11 cellular contexts compared by ENCODE assay signal in the genomic region with DNA sequence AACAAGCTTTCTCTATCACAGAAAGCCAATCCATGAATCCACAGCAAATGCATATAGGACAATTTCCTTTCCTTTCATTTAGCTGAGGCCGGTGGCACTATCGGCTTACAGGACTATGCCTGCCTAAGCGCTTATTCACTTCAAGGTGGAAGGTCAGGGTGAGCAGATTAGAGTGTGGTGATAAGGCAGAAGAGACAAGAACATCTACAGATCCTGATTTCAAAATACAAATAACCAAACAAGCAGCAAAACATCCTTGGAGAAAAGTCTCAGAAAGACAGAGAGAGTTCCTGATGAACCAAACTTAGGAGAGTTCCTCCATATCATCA. TPM values are rescaled to one million over a fixed set of nuclear protein-coding genes. Genes with fewer than 3 reads are reported as not detected.
DNase-seq lines count a peak whose midpoint lies in the region; ATAC-seq and TF ChIP-seq lines count a peak whose summit lies in the region.
"Had no signal": no experiment of that assay in that cellular context is flagged by ENCODE, and none has a peak within 500 bp of the region (broad histone marks: within the 10 kb centered on the region; RNA-seq: fewer than 3 reads in every experiment).

No MANE protein-coding gene starts in this region.

- ATAC-seq in gastroesophageal sphincter (no peak), gastrocnemius medialis (peak; percentile 72 to 74), HG03097 (IDR thresholded peaks at IDR 0.05; ENCODE audit: low FRiP score, unreplicated experiment) (no peak)
- ATAC-seq: activated CD8-positive, alpha-beta T cell treated with anti-CD3 and anti-CD28 coated beads, Interleukin-2, amount 10 ng/mL, durations not matched to agents 7 days and 5 days had no signal

- H3K36me3 ChIP-seq in gastroesophageal sphincter, result peaks cover 0 to 18% of the 10 kb centered on the region in 2 donors
- H3K36me3 ChIP-seq in gastrocnemius medialis, result peaks cover 0 to 15% of the 10 kb centered on the region in 2 donors

- intact Hi-C loops in gastrocnemius medialis (cut with DNase I; ENCODE audit: low total_unique reads), result loop anchor here (5.0 kb wide), 1 partner anchor 83 kb away; no protein-coding TSS in a partner anchor
- intact Hi-C loops in posterior cingulate gyrus (cut with DNase I), result no loop called here

- in situ Hi-C loops in gastrocnemius medialis (cut with MboI; ENCODE audit: low sequenced_read_pairs in 4 of 4), result loop anchor here in 2 of 4 donors (5.0 to 10.0 kb wide), 2 partner anchors 52 to 59 kb away; a partner anchor contains a TSS

- peak overlapping the region; percentile 85 for H3K4me3 ChIP-seq in GM12865 (ENCODE audit: low read depth, low read length)
- no peak overlapping the region for H3K4me3 ChIP-seq in gastroesophageal sphincter
- peak overlapping the region; percentile 10 to 37 (median 33) for H3K4me3 ChIP-seq in gastrocnemius medialis
- H3K4me3 ChIP-seq: SJCRH30 had no signal

- TF ChIP-seq POLR2A in gastroesophageal sphincter (IDR thresholded peaks at IDR 0.05) (no peak), gastrocnemius medialis (IDR thresholded peaks at IDR 0.05) (no peak)

- H3K4me1 ChIP-seq in gastroesophageal sphincter, result peaks cover 5 to 61% (median 6%) of the 10 kb centered on the region in 3 donors
- peaks cover 93% of the 10 kb centered on the region in 2 donors for H3K4me1 ChIP-seq in gastrocnemius medialis

- 79% methylated on average over 3 of the region's 3 CpGs for WGBS in gastroesophageal sphincter (ENCODE audit: low coverage in 1 of 2), 2 donors

- H3K27me3 ChIP-seq in gastroesophageal sphincter (no peaks in the 10 kb centered on the region), gastrocnemius medialis (no peaks in the 10 kb centered on the region)
- H3K27me3 ChIP-seq: SJCRH30 had no signal

- H3K27ac ChIP-seq in gastroesophageal sphincter (peak overlapping the region; percentile 53 to 65 (median 60)), gastrocnemius medialis (peak overlapping the region; percentile 84 to 90 (median 87))
- H3K27ac ChIP-seq: SJCRH30 had no signal

- DNase-seq in GM12865 (ENCODE audit: low read depth), result no peak
- DNase-seq in RPMI8226, result peak; percentile 50
- peak in 1 of 2 donors; percentile 46 for DNase-seq in gastrocnemius medialis
- DNase-seq in posterior cingulate gyrus, result no peak
- no peak for DNase-seq in kidney tubule cell (ENCODE audit: low spot score)
- DNase-seq in AG20443 (ENCODE audit: low spot score), result no peak
- DNase-seq: activated CD8-positive, alpha-beta T cell treated with anti-CD3 and anti-CD28 coated beads, Interleukin-2, amount 10 ng/mL, durations not matched to agents 7 days and 5 days; NCI-H146 had no signal

- H3K9me3 ChIP-seq in gastroesophageal sphincter (no peaks in the 10 kb centered on the region), gastrocnemius medialis (no peaks in the 10 kb centered on the region)
- H3K9me3 ChIP-seq: SJCRH30 had no signal

- no peak for TF ChIP-seq EP300 in gastroesophageal sphincter (IDR thresholded peaks at IDR 0.05)

- TF ChIP-seq CTCF in GM12865 (IDR thresholded peaks at IDR 0.05; ENCODE audit: insufficient read depth, low read depth, low read length, missing control alignments) (no peak), gastroesophageal sphincter (IDR thresholded peaks at IDR 0.05) (no peak), gastrocnemius medialis (IDR thresholded peaks at IDR 0.05 in 4 of 5, conservative IDR thresholded peaks at IDR 0.05 in 1 of 5) (no peak)

RNA-seq across cellular contexts. Expression of a gene that starts 57.2 kb away (rescaled TPM):
- total RNA-seq in gastroesophageal sphincter, result 10 to 100 TPM; 23.1 to 66.9 (median 29.5) TPM
- total RNA-seq in gastrocnemius medialis, result 100 to 1,000 TPM in 3 of 4 donors, 10 to 100 TPM in 1; 63.8 to 192 (median 128) TPM

Comparison
In these comparisons a context has a peak if more than half of its experiments do, and no peak if none do; other contexts are left out.
1. H3K4me3 ChIP-seq: peak in GM12865 (single experiment) and gastrocnemius medialis (4 of 4); none in gastroesophageal sphincter (0 of 2).
2. ATAC-seq: peak in gastrocnemius medialis (2 of 2); none in gastroesophageal sphincter (single experiment) and HG03097 (single experiment).